ENCODE assay signal across 8 cellular contexts in the genomic region with DNA sequence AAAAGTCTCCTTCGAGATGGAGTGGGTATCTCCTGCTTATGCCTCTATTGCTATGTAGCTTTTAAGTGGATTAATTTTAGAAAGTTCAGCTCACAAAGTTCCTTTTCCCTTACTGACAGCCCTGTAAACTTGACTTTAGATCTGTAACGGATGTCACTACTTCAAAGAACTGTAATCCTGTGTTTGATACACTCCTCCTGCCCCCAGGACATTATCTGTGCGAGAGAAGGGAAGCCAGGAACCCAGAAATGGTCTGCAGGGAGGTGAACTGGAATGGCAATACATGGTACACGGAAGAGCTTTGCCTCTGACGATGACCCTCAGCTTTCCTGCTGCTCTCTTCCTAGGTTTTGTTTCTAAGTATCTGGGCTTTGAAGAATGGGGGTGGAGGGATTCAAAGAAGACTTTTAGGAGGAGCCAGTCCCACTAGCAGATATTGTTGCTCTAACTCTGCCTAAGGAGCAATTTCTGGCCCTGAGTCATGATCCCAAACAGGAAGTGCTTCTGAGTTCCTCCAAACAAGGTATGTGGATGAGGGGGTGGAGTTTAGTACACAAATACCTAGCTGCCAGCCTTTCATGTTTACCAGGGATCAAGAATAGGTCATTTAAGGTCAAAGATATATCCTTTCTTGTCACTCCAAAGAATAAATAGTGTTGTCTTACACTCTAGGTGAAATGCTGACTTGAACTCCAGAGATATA. TPM values are rescaled to one million over a fixed set of nuclear protein-coding genes. Genes with fewer than 3 reads are reported as not detected.
A peak's percentile ranks its signal among the peaks of the same experiment; 100 is the strongest.
DNase-seq lines count a peak whose midpoint lies in the region; ATAC-seq and TF ChIP-seq lines count a peak whose summit lies in the region.

No MANE protein-coding gene starts in this region.

- H3K27ac ChIP-seq in ACC112 (ENCODE audit: low read depth, low read length) (peak overlapping the region; percentile 28), upper lobe of left lung (peak overlapping the region; percentile 59 to 77 (median 72)), Karpas-422 (ENCODE audit: low read length) (no peak overlapping the region)

- no peaks in the 10 kb centered on the region for H3K9me3 Mint-ChIP-seq in activated CD4-positive, alpha-beta memory T cell treated with anti-CD3 and anti-CD28 coated beads, Interleukin-2, amount 10 ng/mL, durations not matched to agents 7 days and 5 days
- no peaks in the 10 kb centered on the region for H3K9me3 Mint-ChIP-seq in stimulated activated memory B cell treated with anti-CD40 and anti-IgM and Interleukin-4, amounts not matched to agents 10 μg/mL and 1 μg/mL and 100 μg/mL, for 72 hours

- TF ChIP-seq CTCF in upper lobe of left lung (IDR thresholded peaks at IDR 0.05), result no peak

- H2AFZ ChIP-seq in ACC112 (ENCODE audit: low read length, unreplicated experiment) (peak overlapping the region; percentile 26), Karpas-422 (ENCODE audit: low read length) (no peak overlapping the region)

- no peak for DNase-seq in activated CD4-positive, alpha-beta memory T cell treated with anti-CD3 and anti-CD28 coated beads, Interleukin-2, amount 10 ng/mL, durations not matched to agents 7 days and 5 days
- DNase-seq in iris pigment epithelial cell (ENCODE audit: low read depth), result peak; percentile 86
- DNase-seq in upper lobe of left lung, result peak in 1 of 2 donors; percentile 64
- no peak for DNase-seq in Karpas-422

- WGBS in upper lobe of left lung, 2 donors, result 27 to 39% methylated on average over 5 of the region's 5 CpGs

- no peak overlapping the region for H3K4me2 ChIP-seq in Karpas-422 (ENCODE audit: low read depth, low read length, poor library complexity, severe bottlenecking)

- H3K27me3 ChIP-seq in ACC112 (ENCODE audit: insufficient read depth, low read length) (no peaks in the 10 kb centered on the region), upper lobe of left lung (no peaks in the 10 kb centered on the region), Karpas-422 (ENCODE audit: low read length) (no peaks in the 10 kb centered on the region)

- H3K79me2 ChIP-seq in ACC112 (ENCODE audit: control insufficient read depth, insufficient read depth, low read length, unreplicated experiment), result no peaks in the 10 kb centered on the region
- no peaks in the 10 kb centered on the region for H3K79me2 ChIP-seq in Karpas-422 (ENCODE audit: low read length)

- no peaks in the 10 kb centered on the region for H3K27me3 Mint-ChIP-seq in activated CD4-positive, alpha-beta memory T cell treated with anti-CD3 and anti-CD28 coated beads, Interleukin-2, amount 10 ng/mL, durations not matched to agents 7 days and 5 days
- no peaks in the 10 kb centered on the region for H3K27me3 Mint-ChIP-seq in stimulated activated memory B cell treated with anti-CD40 and anti-IgM and Interleukin-4, amounts not matched to agents 10 μg/mL and 1 μg/mL and 100 μg/mL, for 72 hours

- no peaks in the 10 kb centered on the region for H3K9me3 ChIP-seq in upper lobe of left lung
- H3K9me3 ChIP-seq in Karpas-422 (ENCODE audit: low read length), result no peaks in the 10 kb centered on the region

- ATAC-seq in HG03442 (IDR thresholded peaks at IDR 0.05; ENCODE audit: unreplicated experiment) (peak; percentile 39), upper lobe of left lung (ENCODE audit: low FRiP score in 2 of 2) (peak; percentile 71 to 88), HG02610 (IDR thresholded peaks at IDR 0.05; ENCODE audit: unreplicated experiment) (no peak)
- ATAC-seq in stimulated activated memory B cell treated with anti-CD40 and anti-IgM and Interleukin-4, amounts not matched to agents 10 μg/mL and 1 μg/mL and 100 μg/mL, for 72 hours, result no peak

- H3K36me3 Mint-ChIP-seq in activated CD4-positive, alpha-beta memory T cell treated with anti-CD3 and anti-CD28 coated beads, Interleukin-2, amount 10 ng/mL, durations not matched to agents 7 days and 5 days (ENCODE audit: low read depth), result no peaks in the 10 kb centered on the region
- H3K36me3 Mint-ChIP-seq in stimulated activated memory B cell treated with anti-CD40 and anti-IgM and Interleukin-4, amounts not matched to agents 10 μg/mL and 1 μg/mL and 100 μg/mL, for 72 hours, result no peaks in the 10 kb centered on the region

- H3K4me3 ChIP-seq in ACC112 (ENCODE audit: low read depth, low read length) (no peak overlapping the region), upper lobe of left lung (no peak overlapping the region), Karpas-422 (ENCODE audit: low read length) (no peak overlapping the region)

- no peaks in the 10 kb centered on the region for H4K20me1 ChIP-seq in Karpas-422 (ENCODE audit: insufficient read depth, low read depth, low read length)

- H3K36me3 ChIP-seq in ACC112 (ENCODE audit: insufficient read depth, low read length) (no peaks in the 10 kb centered on the region), upper lobe of left lung (no peaks in the 10 kb centered on the region), Karpas-422 (ENCODE audit: insufficient read depth, low read length) (no peaks in the 10 kb centered on the region)

- H3K9me2 ChIP-seq in Karpas-422 (replicated peaks; ENCODE audit: insufficient read depth, low read length), result no peaks in the 10 kb centered on the region

- no peak overlapping the region for H3K9ac ChIP-seq in Karpas-422 (ENCODE audit: low read length)

- H3K4me1 ChIP-seq in ACC112 (ENCODE audit: control insufficient read depth, insufficient read depth, low read length, unreplicated experiment) (peaks cover 47% of the 10 kb centered on the region), upper lobe of left lung (peaks cover 7 to 16% (median 11%) of the 10 kb centered on the region in 4 donors), Karpas-422 (ENCODE audit: low read length) (no peaks in the 10 kb centered on the region)

- POLR2A ChIA-PET in activated CD4-positive, alpha-beta memory T cell treated with anti-CD3 and anti-CD28 coated beads, Interleukin-2, amount 10 ng/mL, durations not matched to agents 7 days and 5 days (lab: Charles Lee), result interaction anchor here (2.6 kb wide), 1 partner anchor 35 kb away, joined by 6 read pairs; no protein-coding TSS in a partner anchor

- TF ChIP-seq EP300 in upper lobe of left lung (IDR thresholded peaks at IDR 0.05), result peak in 1 of 4 donors; percentile 46

- peak overlapping the region; percentile 32 for H3K27ac Mint-ChIP-seq in activated CD4-positive, alpha-beta memory T cell treated with anti-CD3 and anti-CD28 coated beads, Interleukin-2, amount 10 ng/mL, durations not matched to agents 7 days and 5 days
- no peak overlapping the region for H3K27ac Mint-ChIP-seq in stimulated activated memory B cell treated with anti-CD40 and anti-IgM and Interleukin-4, amounts not matched to agents 10 μg/mL and 1 μg/mL and 100 μg/mL, for 72 hours

- no peak overlapping the region for H3K4me3 Mint-ChIP-seq in activated CD4-positive, alpha-beta memory T cell treated with anti-CD3 and anti-CD28 coated beads, Interleukin-2, amount 10 ng/mL, durations not matched to agents 7 days and 5 days
- no peak overlapping the region for H3K4me3 Mint-ChIP-seq in stimulated activated memory B cell treated with anti-CD40 and anti-IgM and Interleukin-4, amounts not matched to agents 10 μg/mL and 1 μg/mL and 100 μg/mL, for 72 hours

- peak in 1 of 4 donors; percentile 16 for TF ChIP-seq POLR2A in upper lobe of left lung (IDR thresholded peaks at IDR 0.05)

- peaks cover 44% of the 10 kb centered on the region for H3K4me1 Mint-ChIP-seq in activated CD4-positive, alpha-beta memory T cell treated with anti-CD3 and anti-CD28 coated beads, Interleukin-2, amount 10 ng/mL, durations not matched to agents 7 days and 5 days
- H3K4me1 Mint-ChIP-seq in stimulated activated memory B cell treated with anti-CD40 and anti-IgM and Interleukin-4, amounts not matched to agents 10 μg/mL and 1 μg/mL and 100 μg/mL, for 72 hours, result peaks cover 17% of the 10 kb centered on the region

- CTCF ChIA-PET in activated CD4-positive, alpha-beta memory T cell treated with anti-CD3 and anti-CD28 coated beads, Interleukin-2, amount 10 ng/mL, durations not matched to agents 7 days and 5 days (lab: Charles Lee), result interaction anchor here (1.0 to 1.5 kb wide), 2 partner anchors 10 to 186 kb away, joined by 3 read pairs; no protein-coding TSS in a partner anchor

RNA-seq across cellular contexts. Expression of a gene that starts 43.4 kb away (rescaled TPM):
- under 1 TPM in 1 of 2 experiments, not detected in 1; 0.28 TPM for total RNA-seq in activated CD4-positive, alpha-beta memory T cell treated with anti-CD3 and anti-CD28 coated beads, Interleukin-2, amount 10 ng/mL, durations not matched to agents 7 days and 5 days
- total RNA-seq in upper lobe of left lung, result under 1 TPM in 1 of 6 donors, not detected in 5; 0.67 TPM
- not detected in 2 replicates for total RNA-seq in Karpas-422 (2014; rRNA removed; shearing (Covaris generic); ENCODE audit: low replicate concordance)

Comparison
In these comparisons a context has a peak if more than half of its experiments do, and no peak if none do; other contexts are left out.
1. ATAC-seq: peak in HG03442 (single experiment) and upper lobe of left lung (2 of 2); none in stimulated activated memory B cell treated with anti-CD40 and anti-IgM and Interleukin-4, amounts not matched to agents 10 μg/mL and 1 μg/mL and 100 μg/mL, for 72 hours (single experiment) and HG02610 (single experiment).